Comparison of ENCODE assay signal across 8 cellular contexts in genomic region chr1:165257969-165258459, GRCh38.
A peak's percentile ranks its signal among the peaks of the same experiment; 100 is the strongest.
DNase-seq lines count a peak whose midpoint lies in the region; ATAC-seq and TF ChIP-seq lines count a peak whose summit lies in the region.

No MANE protein-coding gene starts in this region.

- TF ChIP-seq EP300 in stomach (IDR thresholded peaks at IDR 0.05), result no peak

- H3K4me3 ChIP-seq in MG63, result no peak overlapping the region
- no peak overlapping the region for H3K4me3 ChIP-seq in cardiac fibroblast (replicated peaks in 1 of 2; ENCODE audit: low read depth in 2 of 2, low read length in 2 of 2)
- no peak overlapping the region for H3K4me3 ChIP-seq in stomach

- H3K9me3 ChIP-seq in MG63 (no peaks in the 10 kb centered on the region), stomach (no peaks in the 10 kb centered on the region)

- intact Hi-C loops in stomach (cut with DNase I; ENCODE audit: low total_unique reads), result no loop called here

- no peaks in the 10 kb centered on the region for H3K36me3 ChIP-seq in MG63
- H3K36me3 ChIP-seq in stomach, result no peaks in the 10 kb centered on the region

- H3K27ac ChIP-seq in RWPE1 (no peak overlapping the region), stomach (no peak overlapping the region)

- TF ChIP-seq CTCF in RWPE1 (conservative IDR thresholded peaks at IDR 0.05; ENCODE audit: low read depth) (peak; percentile 56), cardiac fibroblast (IDR thresholded peaks at IDR 0.05; ENCODE audit: low read depth, low read length) (peak; percentile 50), stomach (IDR thresholded peaks at IDR 0.05) (peak in 4 of 7 experiments; percentile 21 to 70 (median 52))

- peak; percentile 74 for ATAC-seq in GM21723 (IDR thresholded peaks at IDR 0.05; ENCODE audit: unreplicated experiment)

- POLR2A ChIA-PET in RWPE1 (lab: Yijun Ruan, JAX; ENCODE audit: low non-redundant PET), result no interaction called here

- H3K27me3 ChIP-seq in MG63 (peaks cover 2% of the 10 kb centered on the region), stomach (peaks cover 0 to 23% (median 0%) of the 10 kb centered on the region in 3 donors)

- CTCF ChIA-PET in RWPE1 (lab: Yijun Ruan, JAX), result interaction anchor here (0.6 to 1.4 kb wide), 8 partner anchors 12 to 1794 kb away, joined by 3 to 5 read pairs (median 4); no protein-coding TSS in a partner anchor

- TF ChIP-seq POLR2A in stomach (IDR thresholded peaks at IDR 0.05), result no peak

- DNase-seq in Daoy (ENCODE audit: low read depth), result peak; percentile 88
- DNase-seq in MG63, result peak; percentile 75
- peak; percentile 70 for DNase-seq in RWPE1 (ENCODE audit: low spot score)
- DNase-seq in cardiac fibroblast (ENCODE audit: low read depth in 2 of 2), result peak; percentile 49 to 62
- DNase-seq in left kidney (ENCODE audit: low read depth, low spot score), result peak; percentile 78
- peak; percentile 72 for DNase-seq in stomach
- no peak for DNase-seq in SKM-1 (lab: John Stamatoyannopoulos, UW; ENCODE audit: unreplicated experiment)

- WGBS in stomach, 5 donors, result 40 to 45% (median 42%) methylated on average over 3 of the region's 3 CpGs

- H3K4me1 ChIP-seq in stomach, result peaks cover 0 to 21% (median 0%) of the 10 kb centered on the region in 4 donors
